1 cellular context compared by ENCODE assay signal in the genomic region with DNA sequence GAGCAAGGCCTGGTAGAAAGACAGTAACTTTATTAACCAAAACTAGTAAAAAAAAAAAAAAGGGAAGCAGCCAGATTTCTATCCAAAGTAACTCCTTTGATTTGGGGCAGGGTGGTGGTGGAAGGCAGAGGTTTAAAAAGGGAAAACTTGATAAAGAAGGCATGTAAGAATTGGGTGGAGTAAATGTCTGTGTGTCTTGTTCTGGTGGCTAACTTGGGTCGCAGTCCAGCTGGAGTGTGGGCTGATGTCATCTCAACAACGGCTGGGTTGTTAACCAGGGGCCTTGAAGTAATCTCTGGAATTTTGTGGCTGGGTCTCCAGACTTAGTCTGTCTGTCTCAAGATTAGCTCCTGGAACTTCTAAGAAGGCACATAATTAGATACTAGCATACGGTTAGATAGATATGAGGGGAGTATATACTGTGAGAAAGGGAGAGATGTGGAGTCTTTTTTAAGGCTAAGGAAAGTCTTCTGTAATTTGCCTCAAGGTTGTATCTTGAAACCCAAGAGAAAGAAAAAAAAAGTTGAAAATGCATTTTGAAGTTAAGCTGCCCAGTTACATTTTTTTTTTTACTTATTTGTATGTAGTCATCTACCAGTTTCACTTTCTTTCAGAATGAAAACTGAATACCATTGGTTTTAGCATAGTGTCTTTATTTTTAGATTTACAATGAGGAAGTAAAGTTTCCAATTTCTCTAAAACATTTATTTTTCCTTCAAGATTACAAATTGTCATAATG.
TF ChIP-seq lines count a peak whose summit lies in the region.

No MANE protein-coding gene starts in this region.

TF ChIP-seq in SK-N-SH, 30 proteins besides CTCF, POLR2A, EP300 and RAD21 (continued from another document):
- TF ChIP-seq, protein P1, sequence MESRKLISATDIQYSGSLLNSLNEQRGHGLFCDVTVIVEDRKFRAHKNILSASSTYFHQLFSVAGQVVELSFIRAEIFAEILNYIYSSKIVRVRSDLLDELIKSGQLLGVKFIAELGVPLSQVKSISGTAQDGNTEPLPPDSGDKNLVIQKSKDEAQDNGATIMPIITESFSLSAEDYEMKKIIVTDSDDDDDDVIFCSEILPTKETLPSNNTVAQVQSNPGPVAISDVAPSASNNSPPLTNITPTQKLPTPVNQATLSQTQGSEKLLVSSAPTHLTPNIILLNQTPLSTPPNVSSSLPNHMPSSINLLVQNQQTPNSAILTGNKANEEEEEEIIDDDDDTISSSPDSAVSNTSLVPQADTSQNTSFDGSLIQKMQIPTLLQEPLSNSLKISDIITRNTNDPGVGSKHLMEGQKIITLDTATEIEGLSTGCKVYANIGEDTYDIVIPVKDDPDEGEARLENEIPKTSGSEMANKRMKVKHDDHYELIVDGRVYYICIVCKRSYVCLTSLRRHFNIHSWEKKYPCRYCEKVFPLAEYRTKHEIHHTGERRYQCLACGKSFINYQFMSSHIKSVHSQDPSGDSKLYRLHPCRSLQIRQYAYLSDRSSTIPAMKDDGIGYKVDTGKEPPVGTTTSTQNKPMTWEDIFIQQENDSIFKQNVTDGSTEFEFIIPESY (IDR thresholded peaks at IDR 0.05; ENCODE audit: borderline replicate concordance, low read depth): no peak
- TF ChIP-seq PBX3 (IDR thresholded peaks at IDR 0.05): no peak
- no peak for TF ChIP-seq GABPA (IDR thresholded peaks at IDR 0.05; ENCODE audit: low read depth)
- no peak for TF ChIP-seq TEAD4 (IDR thresholded peaks at IDR 0.05; ENCODE audit: borderline replicate concordance, insufficient read depth)
- TF ChIP-seq CHD2 (IDR thresholded peaks at IDR 0.05; ENCODE audit: low read length, partially characterized antibody): no peak
- TF ChIP-seq FOXM1 (IDR thresholded peaks at IDR 0.05; ENCODE audit: low read depth): no peak
- no peak for TF ChIP-seq GATA2 (CRISPR knock-in tag; IDR thresholded peaks at IDR 0.05)
- TF ChIP-seq NRF1 (IDR thresholded peaks at IDR 0.05; ENCODE audit: low read depth, low read length): no peak
TF ChIP-seq in SK-N-SH: peak in this region for 0.
